ENCODE assay signal across 9 cellular contexts in the genomic region with DNA sequence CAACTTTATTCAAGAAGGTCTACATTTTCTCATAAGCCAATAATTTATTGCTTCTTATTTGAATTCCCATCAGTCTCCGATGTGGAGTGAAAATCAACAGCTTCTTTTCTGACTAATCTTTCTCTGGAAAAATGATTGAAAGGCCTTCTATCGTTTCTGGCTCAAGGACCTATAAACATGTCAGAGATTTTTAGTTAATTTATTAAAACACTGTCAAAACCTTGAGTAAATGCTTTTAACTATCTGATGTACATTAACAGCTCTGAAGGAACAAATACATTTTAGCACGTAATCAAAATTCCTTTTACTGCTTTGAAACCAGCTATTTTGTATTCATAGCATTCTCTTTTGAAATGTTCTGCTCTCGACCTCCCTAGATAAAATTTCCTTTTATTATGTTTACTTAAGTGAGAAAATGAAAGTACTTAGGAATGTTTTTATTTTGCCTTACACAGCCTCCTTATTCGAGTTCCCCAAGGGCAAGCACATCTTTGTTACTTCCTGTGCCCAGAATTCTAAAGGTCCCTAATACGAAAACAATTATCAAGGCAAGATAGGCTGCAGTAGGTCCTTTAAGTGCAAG. TPM values are rescaled to one million over a fixed set of nuclear protein-coding genes. Genes with fewer than 3 reads are reported as not detected.
DNase-seq lines count a peak whose midpoint lies in the region; ATAC-seq and TF ChIP-seq lines count a peak whose summit lies in the region.
"Had no signal": no experiment of that assay in that cellular context is flagged by ENCODE, and none has a peak within 500 bp of the region (broad histone marks: within the 10 kb centered on the region; RNA-seq: fewer than 3 reads in every experiment).

No MANE protein-coding gene starts in this region.

- DNase-seq in right atrium auricular region (ENCODE audit: low spot score) = no peak
- DNase-seq in Right ventricle myocardium inferior (ENCODE audit: missing footprints) = no peak
- no peak for DNase-seq in activated T-helper 2 cell treated with anti-CD3 and anti-CD28 coated beads, Interferon-gamma antibody, Interleukin-2, Interleukin-4, amounts not matched to agents 10 μg/mL and 5 μg/mL and 100 μg/mL, durations not matched to agents 14 hours and 24 hours and 36 hours (ENCODE audit: low spot score)
- DNase-seq in midbrain (lab: John Stamatoyannopoulos, UW) = peak; percentile 24
- no peak for DNase-seq in stimulated activated naive CD4-positive, alpha-beta T cell treated with Interleukin-2 at 50 U/mL for 16 hours (lab: John Stamatoyannopoulos, UW)
- DNase-seq in GM19238 (ENCODE audit: insufficient read length, low spot score) = no peak
- DNase-seq in AG08395 (ENCODE audit: low spot score) = no peak
- DNase-seq: amygdala had no signal

- no peaks in the 10 kb centered on the region for H3K36me3 ChIP-seq in right atrium auricular region

- H3K4me1 Mint-ChIP-seq in activated T-helper 2 cell treated with anti-CD3 and anti-CD28 coated beads, Interferon-gamma antibody, Interleukin-2, Interleukin-4, amounts not matched to agents 10 μg/mL and 5 μg/mL and 100 μg/mL, durations not matched to agents 14 hours and 24 hours and 36 hours (ENCODE audit: low read depth) = peaks cover 29% of the 10 kb centered on the region

- H3K9me3 Mint-ChIP-seq in activated T-helper 2 cell treated with anti-CD3 and anti-CD28 coated beads, Interferon-gamma antibody, Interleukin-2, Interleukin-4, amounts not matched to agents 10 μg/mL and 5 μg/mL and 100 μg/mL, durations not matched to agents 14 hours and 24 hours and 36 hours = no peaks in the 10 kb centered on the region

- peak overlapping the region; percentile 41 to 98 for H3K27ac ChIP-seq in right atrium auricular region

- no peak for TF ChIP-seq CTCF in right atrium auricular region (IDR thresholded peaks at IDR 0.05)

- H3K4me3 ChIP-seq in right atrium auricular region = peak overlapping the region in 1 of 2 donors; percentile 12

- intact Hi-C loops in Right ventricle myocardium inferior (cut with DNase I) = loop anchor here (10.0 kb wide), 1 partner anchor 92 kb away; a partner anchor contains a TSS
- intact Hi-C loops in activated T-helper 2 cell treated with anti-CD3 and anti-CD28 coated beads, Interferon-gamma antibody, Interleukin-2, Interleukin-4, amounts not matched to agents 10 μg/mL and 5 μg/mL and 100 μg/mL, durations not matched to agents 14 hours and 24 hours and 36 hours (cut with micrococcal nuclease) = loop anchor here (5.0 to 10.0 kb wide), 2 partner anchors 44 to 482 kb away; a partner anchor contains a TSS

- peaks cover 10% of the 10 kb centered on the region for H3K36me3 Mint-ChIP-seq in activated T-helper 2 cell treated with anti-CD3 and anti-CD28 coated beads, Interferon-gamma antibody, Interleukin-2, Interleukin-4, amounts not matched to agents 10 μg/mL and 5 μg/mL and 100 μg/mL, durations not matched to agents 14 hours and 24 hours and 36 hours (ENCODE audit: low read depth)

- peaks cover 0 to 25% of the 10 kb centered on the region in 2 donors for H3K4me1 ChIP-seq in right atrium auricular region

- peak overlapping the region; percentile 52 for H3K4me3 Mint-ChIP-seq in activated T-helper 2 cell treated with anti-CD3 and anti-CD28 coated beads, Interferon-gamma antibody, Interleukin-2, Interleukin-4, amounts not matched to agents 10 μg/mL and 5 μg/mL and 100 μg/mL, durations not matched to agents 14 hours and 24 hours and 36 hours (ENCODE audit: low read depth)

- no peaks in the 10 kb centered on the region for H3K27me3 ChIP-seq in right atrium auricular region

- H3K27ac Mint-ChIP-seq in activated T-helper 2 cell treated with anti-CD3 and anti-CD28 coated beads, Interferon-gamma antibody, Interleukin-2, Interleukin-4, amounts not matched to agents 10 μg/mL and 5 μg/mL and 100 μg/mL, durations not matched to agents 14 hours and 24 hours and 36 hours = peak overlapping the region; percentile 81

- no peak for ATAC-seq in Right ventricle myocardium inferior
- ATAC-seq in GM21528 (IDR thresholded peaks at IDR 0.05; ENCODE audit: low FRiP score, unreplicated experiment) = no peak

- H3K27me3 Mint-ChIP-seq in activated T-helper 2 cell treated with anti-CD3 and anti-CD28 coated beads, Interferon-gamma antibody, Interleukin-2, Interleukin-4, amounts not matched to agents 10 μg/mL and 5 μg/mL and 100 μg/mL, durations not matched to agents 14 hours and 24 hours and 36 hours (ENCODE audit: low read depth) = no peaks in the 10 kb centered on the region

- H3K9me3 ChIP-seq in right atrium auricular region = no peaks in the 10 kb centered on the region

RNA-seq across cellular contexts. Expression of a gene that starts 3.2 kb away (rescaled TPM):
- total RNA-seq in right atrium auricular region (10 to 100 TPM; 32.6 to 36.6 TPM), Right ventricle myocardium inferior (33.4 TPM)
- total RNA-seq in activated T-helper 2 cell treated with anti-CD3 and anti-CD28 coated beads, Interferon-gamma antibody, Interleukin-2, Interleukin-4, amounts not matched to agents 10 μg/mL and 5 μg/mL and 100 μg/mL, durations not matched to agents 14 hours and 24 hours and 36 hours = 34.1 and 37.0 TPM in 2 replicates
